Comparison of ENCODE assay signal across 11 cellular contexts in genomic region chr19:709965-710714, GRCh38. TPM values are rescaled to one million over a fixed set of nuclear protein-coding genes. Genes with fewer than 3 reads are reported as not detected.
DNase-seq lines count a peak whose midpoint lies in the region; ATAC-seq and TF ChIP-seq lines count a peak whose summit lies in the region.
"Had no signal": no experiment of that assay in that cellular context is flagged by ENCODE, and none has a peak within 500 bp of the region (broad histone marks: within the 10 kb centered on the region; RNA-seq: fewer than 3 reads in every experiment).

No MANE protein-coding gene starts in this region.

- H4K20me1 ChIP-seq in GM23338 (replicated peaks; ENCODE audit: insufficient read depth) = 0 out of 2 replicates have a peak, but pooled peaks cover 6% of the 10 kb centered on the region

- DNase-seq in GM23338 (ENCODE audit: low spot score) = no peak
- peak; percentile 75 for DNase-seq in sciatic nerve (ENCODE audit: low spot score)
- DNase-seq in NCI-H748 (lab: John Stamatoyannopoulos, UW; ENCODE audit: unreplicated experiment) = no peak
- DNase-seq in superior temporal gyrus (ENCODE audit: extremely low spot score) = no peak
- no peak for DNase-seq in activated T-cell treated with anti-CD3 and anti-CD28 coated beads, Interleukin-2, amount 50 U/mL, for 48 hours
- DNase-seq: brain microvascular endothelial cell, kidney glomerular epithelial cell had no signal

- no peaks in the 10 kb centered on the region for H3K9me2 ChIP-seq in GM23338 (ENCODE audit: insufficient read depth)

- peaks cover 4% of the 10 kb centered on the region; the same call in 1 of the 3 replicates for H3K36me3 Mint-ChIP-seq in GM23338 (ENCODE audit: low read depth)

- TF ChIP-seq CTCF in GM23338 (conservative IDR thresholded peaks at IDR 0.05; ENCODE audit: low read depth in 2 of 2) = no peak

- no peak overlapping the region for H3K4me3 Mint-ChIP-seq in GM23338

- ATAC-seq in GM23338 = peak; percentile 30
- ATAC-seq in sciatic nerve = peak; percentile 74
- no peak for ATAC-seq in HG02571 (IDR thresholded peaks at IDR 0.05; ENCODE audit: unreplicated experiment)
- ATAC-seq: activated CD4-positive, CD25-positive, alpha-beta regulatory T cell treated with anti-CD3 and anti-CD28 coated beads, Interleukin-2, amount 50 U/mL, for 24 hours had no signal

- H3K27me3 Mint-ChIP-seq in GM23338 (ENCODE audit: insufficient read depth, low read depth, poor library complexity) = peaks cover 13% of the 10 kb centered on the region

- H3K36me3 ChIP-seq in GM23338 (ENCODE audit: insufficient read depth) = no peaks in the 10 kb centered on the region
- H3K36me3 ChIP-seq: brain microvascular endothelial cell had no signal

- H3F3A ChIP-seq in GM23338 (replicated peaks; ENCODE audit: low read depth) = 0 out of 2 replicates have a peak, but pooled peaks cover 16% of the 10 kb centered on the region

- H3K27me3 ChIP-seq in GM23338 (ENCODE audit: insufficient read depth) (peaks cover 10% of the 10 kb centered on the region), layer of hippocampus (ENCODE audit: control insufficient read depth, insufficient read depth, low read length) (peaks cover 2% of the 10 kb centered on the region)

- H3K27ac ChIP-seq in GM23338 (ENCODE audit: low read depth) (no peak overlapping the region), cingulate gyrus (ENCODE audit: low read depth, low read length) (peak overlapping the region; percentile 79), layer of hippocampus (ENCODE audit: low read depth, low read length) (peak overlapping the region; percentile 77)
- H3K27ac ChIP-seq: brain microvascular endothelial cell had no signal

- no peak overlapping the region for H3K27ac Mint-ChIP-seq in GM23338

- no peaks in the 10 kb centered on the region for H3K79me2 ChIP-seq in GM23338 (replicated peaks; ENCODE audit: insufficient read depth)

- peaks cover 10% of the 10 kb centered on the region; the same call in 1 of the 2 replicates for H3K4me1 ChIP-seq in GM23338 (ENCODE audit: insufficient read depth)

- H3K4me2 ChIP-seq in GM23338 = peak overlapping the region; percentile 90

- peak overlapping the region; percentile 69 for H3K4me3 ChIP-seq in GM23338

- intact Hi-C loops in sciatic nerve (cut with DNase I) = no loop called here

- H3K4me1 Mint-ChIP-seq in GM23338 = peaks cover 13% of the 10 kb centered on the region

- H2AFZ ChIP-seq in GM23338 = no peak overlapping the region; the same call in 1 of the 2 replicates

- peaks cover 12% of the 10 kb centered on the region; the same call in 2 of the 3 replicates for H3K9me3 Mint-ChIP-seq in GM23338

TF ChIP-seq in GM23338, 12 proteins besides CTCF, POLR2A, EP300 and RAD21:
- TF ChIP-seq ZNF331 (CRISPR knock-in tag; IDR thresholded peaks at IDR 0.05; ENCODE audit: low read depth) = no peak
- no peak for TF ChIP-seq EZH2phosphoT487 (IDR thresholded peaks at IDR 0.05; ENCODE audit: unreplicated experiment)

RNA-seq across cellular contexts. Expression of gene PALM, which starts 1.4 kb away (rescaled TPM):
- 21.7 and 26.1 TPM in 2 replicates for total RNA-seq in GM23338 (2014; rRNA removed; shearing (Covaris generic))
- polyA plus RNA-seq in GM23338 (2016; fragmentation: Nextera tagmentation; extraction: Ambion mirVana) = 3.8 and 4.8 TPM in 2 replicates
- total RNA-seq in sciatic nerve = 130 TPM

RNA-seq across cellular contexts. Expression of gene PRSS57, which starts 14.9 kb away (rescaled TPM):
- not detected in 2 replicates for total RNA-seq in GM23338 (2014; rRNA removed; shearing (Covaris generic))
- 0.21 and 0.34 TPM in 2 replicates for polyA plus RNA-seq in GM23338 (2016; fragmentation: Nextera tagmentation; extraction: Ambion mirVana)
- not detected for total RNA-seq in sciatic nerve

RNA-seq across cellular contexts. Expression of gene FSTL3, which starts 33.9 kb away (rescaled TPM):
- total RNA-seq in GM23338 (2014; rRNA removed; shearing (Covaris generic)) = 10.1 and 12.5 TPM in 2 replicates
- 2.9 and 3.1 TPM in 2 replicates for polyA plus RNA-seq in GM23338 (2016; fragmentation: Nextera tagmentation; extraction: Ambion mirVana)
- total RNA-seq in sciatic nerve = 108 TPM

RNA-seq across cellular contexts. Expression of gene MISP, which starts 40.8 kb away (rescaled TPM):
- total RNA-seq in GM23338 (2014; rRNA removed; shearing (Covaris generic)) = 0.23 and 0.28 TPM in 2 replicates
- 0.27 and 0.40 TPM in 2 replicates for polyA plus RNA-seq in GM23338 (2016; fragmentation: Nextera tagmentation; extraction: Ambion mirVana)
- 0.45 TPM for total RNA-seq in sciatic nerve

RNA-seq across cellular contexts. Expression of gene RNF126, which starts 47.1 kb away (rescaled TPM):
- 80.5 and 112 TPM in 2 replicates for total RNA-seq in GM23338 (2014; rRNA removed; shearing (Covaris generic))
- 91.7 and 95.7 TPM in 2 replicates for polyA plus RNA-seq in GM23338 (2016; fragmentation: Nextera tagmentation; extraction: Ambion mirVana)
- total RNA-seq in sciatic nerve = 33.1 TPM
